ENCODE assay signal across 23 cellular contexts in the genomic region with DNA sequence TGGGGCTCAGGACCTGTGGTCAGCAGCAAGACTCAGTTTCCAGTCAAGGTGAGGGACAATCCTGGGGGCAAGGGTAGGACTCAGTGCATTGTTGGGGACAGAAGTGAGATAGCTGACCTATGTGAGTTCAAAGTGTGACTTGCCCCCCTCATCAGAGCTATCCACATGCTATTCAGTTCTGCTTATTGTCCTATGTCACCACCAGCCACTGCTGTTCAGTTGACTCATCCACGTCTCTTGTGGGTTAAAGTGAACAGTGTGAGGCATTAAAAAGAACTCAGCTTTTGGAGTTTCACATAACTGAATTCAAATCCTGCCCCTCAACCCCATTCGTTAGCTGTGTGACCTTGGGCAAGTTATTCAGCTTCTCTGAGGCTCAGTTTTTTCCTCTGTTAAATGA. TPM values are rescaled to one million over a fixed set of nuclear protein-coding genes. Genes with fewer than 3 reads are reported as not detected.
DNase-seq lines count a peak whose midpoint lies in the region; ATAC-seq, FAIRE-seq and TF ChIP-seq lines count a peak whose summit lies in the region.
"Had no signal": no experiment of that assay in that cellular context is flagged by ENCODE, and none has a peak within 500 bp of the region (broad histone marks: within the 10 kb centered on the region; RNA-seq: fewer than 3 reads in every experiment).

No MANE protein-coding gene starts in this region.

- no peaks in the 10 kb centered on the region for H3K9me3 ChIP-seq in DND-41 (ENCODE audit: insufficient read depth, low read length, severe bottlenecking)
- no peaks in the 10 kb centered on the region for H3K9me3 ChIP-seq in GM12878 (replicated peaks; ENCODE audit: control insufficient read depth, insufficient read depth, low read length)
- H3K9me3 ChIP-seq in mesenchymal stem cell (ENCODE audit: control insufficient read depth, low read length): no peaks in the 10 kb centered on the region
- H3K9me3 ChIP-seq in sigmoid colon: no peaks in the 10 kb centered on the region
- H3K9me3 ChIP-seq in testis: no peaks in the 10 kb centered on the region
- H3K9me3 ChIP-seq: BE2C, SJCRH30 had no signal

- BruUV-seq in GM12878 (replicated peaks; lab: Mats Ljungman, UMichigan): no TSS peak

- no peak overlapping the region for H3K4me2 ChIP-seq in DND-41 (ENCODE audit: insufficient read depth, low read length)
- no peak overlapping the region for H3K4me2 ChIP-seq in GM12878 (ENCODE audit: control insufficient read depth, insufficient read depth)
- no peak overlapping the region for H3K4me2 ChIP-seq in mesenchymal stem cell (ENCODE audit: low read length, poor library complexity, severe bottlenecking)

- ATAC-seq in DND-41 (ENCODE audit: insufficient read depth, low read depth): no peak
- ATAC-seq in GM12878: peak; percentile 27; the same call in 1 of the 3 replicates
- ATAC-seq in activated naive CD8-positive, alpha-beta T cell treated with anti-CD3 and anti-CD28 coated beads, Interleukin-2, amount 50 U/mL, for 24 hours: no peak
- ATAC-seq: HCT116 had no signal

- no peak overlapping the region for H3K18ac ChIP-seq in mesenchymal stem cell (ENCODE audit: low read depth in 1 of 2, low read length in 2 of 2)

- no peak overlapping the region for H4K91ac ChIP-seq in mesenchymal stem cell (ENCODE audit: low read length)

- WGBS in GM12878 (ENCODE audit: insufficient coverage, insufficient replicate concordance, low lambda C conversion rate, missing lambda C conversion rate): 0% methylated on average over 2 of the region's 2 CpGs
- no CpG with 5 or more reads among the region's 2 CpGs for WGBS in mesenchymal stem cell
- 87 to 90% methylated on average over 2 of the region's 2 CpGs for WGBS in sigmoid colon, 2 donors
- WGBS in testis, 2 donors: 93 to 100% methylated on average over 2 of the region's 2 CpGs

- TF ChIP-seq EP300 in GM12878 (IDR thresholded peaks at IDR 0.05; ENCODE audit: borderline replicate concordance in 1 of 2, control insufficient read depth in 1 of 2, low read depth in 2 of 2, low read length in 2 of 2) (no peak), sigmoid colon (IDR thresholded peaks at IDR 0.05) (no peak)

- no peak for TF ChIP-seq CTCF in DND-41 (IDR thresholded peaks at IDR 0.05; ENCODE audit: borderline replicate concordance, extremely low read depth, low read length, poor library complexity, severe bottlenecking)
- TF ChIP-seq CTCF in GM12878 (IDR thresholded peaks at IDR 0.05 in 2 of 3, conservative IDR thresholded peaks at IDR 0.05 in 1 of 3; ENCODE audit: control insufficient read depth in 2 of 3, extremely low read depth in 1 of 3, insufficient read depth in 1 of 3, low read depth in 3 of 3, low read length in 3 of 3): no peak
- no peak for TF ChIP-seq CTCF in sigmoid colon (IDR thresholded peaks at IDR 0.05)
- no peak for TF ChIP-seq CTCF in testis (IDR thresholded peaks at IDR 0.05)

- H3K4me1 ChIP-seq in DND-41 (ENCODE audit: insufficient read depth, low read length) (peaks cover 23% of the 10 kb centered on the region), GM12878 (ENCODE audit: control insufficient read depth, insufficient read depth, low read length) (no peaks in the 10 kb centered on the region), mesenchymal stem cell (ENCODE audit: control insufficient read depth, insufficient read depth, low read depth, low read length) (peaks cover 6% of the 10 kb centered on the region), sigmoid colon (peaks cover 0 to 5% (median under 1%) of the 10 kb centered on the region in 4 donors), testis (no peaks in the 10 kb centered on the region)
- H3K4me1 ChIP-seq: BE2C, SJCRH30 had no signal

- no peak overlapping the region for H3K9ac ChIP-seq in DND-41 (ENCODE audit: low read depth, low read length)
- no peak overlapping the region for H3K9ac ChIP-seq in GM12878 (ENCODE audit: control insufficient read depth, insufficient read depth, low read length)
- H3K9ac ChIP-seq in mesenchymal stem cell (ENCODE audit: low read length): no peak overlapping the region

- no peaks in the 10 kb centered on the region for H3K9me3 Mint-ChIP-seq in activated naive CD8-positive, alpha-beta T cell treated with anti-CD3 and anti-CD28 coated beads, Interleukin-2, amount 50 U/mL, for 24 hours

- no peaks in the 10 kb centered on the region for H3K36me3 Mint-ChIP-seq in activated naive CD8-positive, alpha-beta T cell treated with anti-CD3 and anti-CD28 coated beads, Interleukin-2, amount 50 U/mL, for 24 hours (ENCODE audit: low read depth)
- H3K36me3 Mint-ChIP-seq: CD4-positive, CD25-positive, alpha-beta regulatory T cell had no signal

- CTCF ChIA-PET in GM12878 (lab: Yijun Ruan, JAX): interaction anchor here (1.2 to 1.6 kb wide), 2 partner anchors 67 to 164 kb away, joined by 3 to 5 read pairs; no protein-coding TSS in a partner anchor

- H3K27me3 Mint-ChIP-seq in activated naive CD8-positive, alpha-beta T cell treated with anti-CD3 and anti-CD28 coated beads, Interleukin-2, amount 50 U/mL, for 24 hours: peaks cover 5% of the 10 kb centered on the region

- no peak overlapping the region for H2BK120ac ChIP-seq in mesenchymal stem cell (ENCODE audit: low read depth, low read length)

- H4K20me1 ChIP-seq in DND-41 (ENCODE audit: insufficient read depth, low read length): no peaks in the 10 kb centered on the region
- no peaks in the 10 kb centered on the region for H4K20me1 ChIP-seq in GM12878 (ENCODE audit: control insufficient read depth, insufficient read depth)

- no peak overlapping the region for H3K27ac Mint-ChIP-seq in activated naive CD8-positive, alpha-beta T cell treated with anti-CD3 and anti-CD28 coated beads, Interleukin-2, amount 50 U/mL, for 24 hours
- H3K27ac Mint-ChIP-seq: CD4-positive, CD25-positive, alpha-beta regulatory T cell had no signal

- no peak overlapping the region for H3K4me3 ChIP-seq in DND-41 (ENCODE audit: low read depth in 1 of 2, low read length in 2 of 2)
- no peak overlapping the region for H3K4me3 ChIP-seq in GM12878
- H3K4me3 ChIP-seq in mesenchymal stem cell (ENCODE audit: insufficient read depth in 1 of 2, low read depth in 1 of 2, low read length in 2 of 2): no peak overlapping the region
- no peak overlapping the region for H3K4me3 ChIP-seq in sigmoid colon
- no peak overlapping the region for H3K4me3 ChIP-seq in testis
- H3K4me3 ChIP-seq: SJCRH30 had no signal

- no peaks in the 10 kb centered on the region for H3K79me1 ChIP-seq in mesenchymal stem cell (replicated peaks; ENCODE audit: low read length, poor library complexity, severe bottlenecking)

- DNase-seq in DND-41 (no peak), MV-4-11 (lab: John Stamatoyannopoulos, UW) (peak; percentile 69), GM12878 (ENCODE audit: low read depth, low spot score) (no peak), mesenchymal stem cell (peak; percentile 11), sigmoid colon (no peak), testis (no peak)
- no peak for DNase-seq in activated CD4-positive, alpha-beta T cell treated with anti-CD3 and anti-CD28 coated beads, Interleukin-2, amount 50 U/mL, for 4 hours
- no peak for DNase-seq in activated naive CD8-positive, alpha-beta T cell treated with anti-CD3 and anti-CD28 coated beads, Interleukin-2, amount 50 U/mL, for 24 hours
- DNase-seq: BE2C; CD4-positive, CD25-positive, alpha-beta regulatory T cell; DMS79 treated with DMSO at 0.1 percent for 48 hours; KG1; NCI-H1048; NCI-H1417 treated with DMSO at 0.1 percent for 48 hours; NCI-H187 treated with DMSO at 0.1 percent for 48 hours; NCI-H2107; NCI-H69; SJCRH30 had no signal

- no peak overlapping the region for H2BK12ac ChIP-seq in mesenchymal stem cell (ENCODE audit: low read length in 2 of 2)

- no peak overlapping the region for H2BK5ac ChIP-seq in mesenchymal stem cell (ENCODE audit: low read depth, low read length, poor library complexity, severe bottlenecking)

- no peak overlapping the region for H2BK15ac ChIP-seq in mesenchymal stem cell (ENCODE audit: low read depth, poor library complexity, severe bottlenecking)

- H3K27ac ChIP-seq in DND-41 (ENCODE audit: low read length): peak overlapping the region; percentile 32; the same call in 1 of the 2 replicates
- H3K27ac ChIP-seq in GM12878 (ENCODE audit: control insufficient read depth, insufficient read depth): no peak overlapping the region
- no peak overlapping the region for H3K27ac ChIP-seq in mesenchymal stem cell (ENCODE audit: low read length, poor library complexity, severe bottlenecking)
- no peak overlapping the region for H3K27ac ChIP-seq in sigmoid colon
- no peak overlapping the region for H3K27ac ChIP-seq in testis
- H3K27ac ChIP-seq: SJCRH30 had no signal

- no peak overlapping the region for H3K4me3 Mint-ChIP-seq in activated naive CD8-positive, alpha-beta T cell treated with anti-CD3 and anti-CD28 coated beads, Interleukin-2, amount 50 U/mL, for 24 hours
- H3K4me3 Mint-ChIP-seq: CD4-positive, CD25-positive, alpha-beta regulatory T cell had no signal

- H3K27me3 ChIP-seq in DND-41 (ENCODE audit: insufficient read depth, low read length, poor library complexity) (no peaks in the 10 kb centered on the region), GM12878 (replicated peaks in 1 of 2; ENCODE audit: control insufficient read depth in 2 of 2, insufficient read depth in 2 of 2, low read length in 1 of 2) (peaks cover 2 to 4% of the 10 kb centered on the region in 2 experiments; a peak in 3 of 4 replicates), mesenchymal stem cell (ENCODE audit: control insufficient read depth in 1 of 2, insufficient read depth in 1 of 2, low read length in 2 of 2) (peaks cover 0 to 44% of the 10 kb centered on the region in 2 experiments), sigmoid colon (no peaks in the 10 kb centered on the region), testis (no peaks in the 10 kb centered on the region)
- H3K27me3 ChIP-seq: SJCRH30 had no signal

- no peak for FAIRE-seq in GM12878 (lab: Jason Lieb, UNC)
- FAIRE-seq: GM12891, H1, HTR-8/SVneo, RCC 7860 had no signal

- in situ Hi-C loops in GM12878 (cut with MboI): no loop called here

- POLR2A ChIA-PET in GM12878 (lab: Charles Lee): no interaction called here

- no peak overlapping the region for H3K23ac ChIP-seq in mesenchymal stem cell (ENCODE audit: low read length in 2 of 2)

- H3K36me3 ChIP-seq in DND-41 (ENCODE audit: insufficient read depth, low read length) (no peaks in the 10 kb centered on the region; the same call in 1 of the 2 replicates), GM12878 (ENCODE audit: control insufficient read depth in 2 of 2, insufficient read depth in 2 of 2, low read length in 1 of 2) (no peaks in the 10 kb centered on the region), mesenchymal stem cell (ENCODE audit: control insufficient read depth in 1 of 2, insufficient read depth in 2 of 2, low read depth in 1 of 2, low read length in 2 of 2) (no peaks in the 10 kb centered on the region), sigmoid colon (no peaks in the 10 kb centered on the region), testis (ENCODE audit: low read depth, missing control alignments) (no peaks in the 10 kb centered on the region)
- H3K36me3 ChIP-seq: BE2C, SJCRH30 had no signal

- no peak overlapping the region for H2AFZ ChIP-seq in DND-41 (ENCODE audit: low read depth, low read length)
- H2AFZ ChIP-seq in GM12878 (ENCODE audit: control insufficient read depth, low read depth, low read length): no peak overlapping the region
- H2AFZ ChIP-seq in mesenchymal stem cell (ENCODE audit: low read depth, low read length): no peak overlapping the region

- intact Hi-C loops in GM12878 (cut with micrococcal nuclease; ENCODE audit: unreplicated experiment): no loop called here
- intact Hi-C loops in sigmoid colon (cut with DNase I): no loop called here
- intact Hi-C loops in testis (cut with DNase I; ENCODE audit: low total_unique reads): no loop called here

- TF ChIP-seq RAD21 in GM12878 (IDR thresholded peaks at IDR 0.05; ENCODE audit: insufficient read depth, low read depth, low read length): no peak

- no peak overlapping the region for H4K8ac ChIP-seq in mesenchymal stem cell (ENCODE audit: low read length)

- RAD21 ChIA-PET in GM12878 (lab: Charles Lee; ENCODE audit: unreplicated experiment): no interaction called here

- TF ChIP-seq POLR2A in GM12878 (IDR thresholded peaks at IDR 0.05; ENCODE audit: low read depth, low read length) (no peak), sigmoid colon (IDR thresholded peaks at IDR 0.05) (no peak), testis (IDR thresholded peaks at IDR 0.05) (no peak)

- H3K4ac ChIP-seq in mesenchymal stem cell (ENCODE audit: low read depth in 1 of 2, low read length in 2 of 2): no peak overlapping the region

- no peak overlapping the region for H3K14ac ChIP-seq in mesenchymal stem cell (ENCODE audit: low read length in 2 of 2)

- H3K4me1 Mint-ChIP-seq in activated naive CD8-positive, alpha-beta T cell treated with anti-CD3 and anti-CD28 coated beads, Interleukin-2, amount 50 U/mL, for 24 hours: peaks cover 5% of the 10 kb centered on the region

- no peak overlapping the region for H2AK5ac ChIP-seq in mesenchymal stem cell (ENCODE audit: low read length, severe bottlenecking)

- SMC1A ChIA-PET in GM12878 (lab: Charles Lee; ENCODE audit: uncharacterized antibody, unreplicated experiment): interaction anchor here (0.6 kb wide), 1 partner anchor 21 kb away, joined by 3 read pairs; no protein-coding TSS in a partner anchor

- H3K79me2 ChIP-seq in DND-41 (ENCODE audit: insufficient read depth, low read length) (peaks cover 6% of the 10 kb centered on the region; the same call in 1 of the 2 replicates), GM12878 (ENCODE audit: control insufficient read depth, insufficient read depth, low read length) (no peaks in the 10 kb centered on the region)

RNA-seq across cellular contexts. Expression of a gene that starts 4.4 kb away (rescaled TPM):
- total RNA-seq in GM12878 (2013; cell fraction: nucleolus; rRNA removed): not detected in 2 replicates
- total RNA-seq in GM12878 (2014; rRNA removed): not detected in 2 replicates
- not detected in 2 replicates for total RNA-seq in GM12878 (2014; rRNA removed; fragmentation: Illumina TruSeq; extraction: Trizol)
- not detected in 2 replicates for total RNA-seq in GM12878 (2021)
- polyA plus RNA-seq in GM12878 (2011; ENCODE audit: low read depth): not detected
- polyA plus RNA-seq in GM12878 (2011; rRNA removed): 0.31 and 0.33 TPM in 2 replicates
- polyA plus RNA-seq in GM12878 (2011; cell fraction: cytosol; rRNA removed): 0.58 and 0.65 TPM in 2 replicates
- polyA plus RNA-seq in GM12878 (2011; cell fraction: nucleus; rRNA removed): 0.28 and 0.37 TPM in 2 replicates
- 0.15 and 0.45 TPM in 2 replicates for polyA plus RNA-seq in GM12878 (2012)
- polyA plus RNA-seq in GM12878 (2014; fragmentation: Illumina TruSeq; extraction: Trizol): not detected in 2 replicates
- not detected for polyA plus RNA-seq in GM12878 (2014; fragmentation: Nextera tagmentation; extraction: Ambion mirVana)
- not detected in 2 replicates for polyA plus RNA-seq in GM12878 (2014; rRNA removed)
- polyA plus RNA-seq in GM12878 (2016; fragmentation: Nextera tagmentation; extraction: Ambion mirVana): not detected
- polyA minus RNA-seq in GM12878 (2011; rRNA and poly(A)+ RNA removed): 0.29 and 0.52 TPM in 2 replicates
- polyA minus RNA-seq in GM12878 (2011; cell fraction: cytosol; rRNA and poly(A)+ RNA removed): not detected in 2 replicates
- polyA minus RNA-seq in GM12878 (2011; cell fraction: nucleus; rRNA and poly(A)+ RNA removed): 0.10 TPM in 1 of 2 replicates, not detected in the other
- polyA plus RNA-seq in mesenchymal stem cell (2013, experiment 1 of 2): 3.0 TPM
- 2.9 TPM for polyA plus RNA-seq in mesenchymal stem cell (2013, experiment 2 of 2)
- total RNA-seq in sigmoid colon: under 1 TPM in 2 of 4 donors, not detected in 2; 0.36 to 0.81 TPM
- polyA plus RNA-seq in sigmoid colon: under 1 TPM in 1 of 3 donors, not detected in 2; 0.47 TPM
- 1 to 10 TPM; 2.8 to 3.1 TPM for total RNA-seq in testis
- 3.2 TPM for polyA plus RNA-seq in testis (ENCODE audit: insufficient read depth, low read depth, low replicate concordance)
- total RNA-seq: CD4-positive, CD25-positive, alpha-beta regulatory T cell had no signal
- polyA plus RNA-seq: CD4-positive, CD25-positive, alpha-beta regulatory T cell had no signal

Comparison
In these comparisons a context has a peak if more than half of its experiments do, and no peak if none do; other contexts are left out.
1. DNase-seq: peak in MV-4-11 (single experiment) and mesenchymal stem cell (single experiment); none in DND-41 (single experiment), GM12878 (single experiment), activated CD4-positive, alpha-beta T cell treated with anti-CD3 and anti-CD28 coated beads, Interleukin-2, amount 50 U/mL, for 4 hours (0 of 2), sigmoid colon (single experiment), activated naive CD8-positive, alpha-beta T cell treated with anti-CD3 and anti-CD28 coated beads, Interleukin-2, amount 50 U/mL, for 24 hours (single experiment) and testis (single experiment).